ENCODE assay signal across 8 cellular contexts in the genomic region with DNA sequence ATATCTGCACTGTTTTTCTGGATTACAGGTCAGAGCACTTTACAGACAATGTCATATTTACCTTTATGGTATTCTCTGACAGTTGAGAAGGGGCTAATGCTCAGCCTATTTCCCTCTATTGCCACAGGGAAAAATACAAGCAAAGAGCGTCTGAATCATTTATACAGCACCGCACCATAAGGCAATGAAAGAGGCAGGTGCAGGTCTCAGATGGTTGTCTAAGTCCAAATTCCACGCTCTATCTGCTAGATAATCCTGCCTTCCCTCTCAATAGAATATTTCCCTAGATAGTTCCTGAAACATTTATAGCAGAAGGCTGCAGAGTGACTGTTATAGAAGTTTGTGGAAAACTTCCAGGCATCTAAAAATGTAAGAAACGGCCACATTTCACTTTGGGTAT.
"Had no signal": no experiment of that assay in that cellular context is flagged by ENCODE, and none has a peak within 500 bp of the region (broad histone marks: within the 10 kb centered on the region; RNA-seq: fewer than 3 reads in every experiment).

No MANE protein-coding gene starts in this region.

- FAIRE-seq: HepG2 had no signal

- H2AFZ ChIP-seq: GM23248 had no signal

- H3K27ac ChIP-seq: GM23248, HL-60 had no signal

- ATAC-seq: HCT116, HepG2 had no signal

- H3K36me3 ChIP-seq: HAP-1 had no signal

- H3K4me1 ChIP-seq: HAP-1 had no signal

- H3K9me3 ChIP-seq: HAP-1 had no signal

- H3K4me3 ChIP-seq: GM23248, HAP-1 had no signal

- DNase-seq: GM23248, GOT3, H7, HFFc6 had no signal
